In the genomic region with DNA sequence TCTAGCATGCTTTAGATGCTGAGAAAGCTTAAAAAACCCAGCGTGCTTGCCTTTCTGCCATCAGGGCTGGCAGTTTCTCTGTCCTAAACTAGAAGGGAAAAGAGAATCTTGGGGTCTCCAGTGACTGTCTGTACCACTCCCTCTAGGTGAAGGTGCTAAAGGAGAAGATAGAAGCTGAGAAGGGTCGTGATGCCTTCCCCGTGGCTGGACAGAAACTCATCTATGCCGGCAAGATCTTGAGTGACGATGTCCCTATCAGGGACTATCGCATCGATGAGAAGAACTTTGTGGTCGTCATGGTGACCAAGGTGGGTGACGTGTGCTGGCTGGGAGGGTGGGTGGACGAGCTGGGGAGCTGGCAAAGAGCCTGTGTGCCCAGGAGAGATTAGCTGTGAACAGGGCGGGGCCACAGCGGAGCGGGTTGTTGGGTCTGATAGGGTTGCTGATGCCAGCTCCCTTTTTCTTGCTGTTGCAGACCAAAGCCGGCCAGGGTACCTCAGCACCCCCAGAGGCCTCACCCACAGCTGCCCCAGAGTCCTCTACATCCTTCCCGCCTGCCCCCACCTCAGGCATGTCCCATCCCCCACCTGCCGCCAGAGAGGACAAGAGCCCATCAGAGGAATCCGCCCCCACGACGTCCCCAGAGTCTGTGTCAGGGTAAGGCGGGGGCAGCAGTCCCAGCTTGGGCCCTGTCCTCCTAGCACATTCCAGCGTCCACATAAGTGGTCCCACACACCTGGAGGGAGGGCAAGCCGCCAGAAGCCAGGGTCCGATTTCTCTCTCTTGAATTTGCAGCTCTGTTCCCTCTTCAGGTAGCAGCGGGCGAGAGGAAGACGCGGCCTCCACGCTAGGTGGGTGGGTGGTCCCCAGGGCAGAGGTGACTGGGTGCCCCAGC, we compare ENCODE assay signal across 12 cellular contexts. TPM values are rescaled to one million over a fixed set of nuclear protein-coding genes. Genes with fewer than 3 reads are reported as not detected.
DNase-seq lines count a peak whose midpoint lies in the region; ATAC-seq and TF ChIP-seq lines count a peak whose summit lies in the region.
"Had no signal": no experiment of that assay in that cellular context is flagged by ENCODE, and none has a peak within 500 bp of the region (broad histone marks: within the 10 kb centered on the region; RNA-seq: fewer than 3 reads in every experiment).

No MANE protein-coding gene starts in this region.

- H3K9me2 ChIP-seq in GM23338 (ENCODE audit: insufficient read depth): no peaks in the 10 kb centered on the region

- TF ChIP-seq POLR2A in tibial nerve (IDR thresholded peaks at IDR 0.05) (no peak), prostate gland (IDR thresholded peaks at IDR 0.05) (no peak)

- no peak for ATAC-seq in GM23338
- no peak for ATAC-seq in activated T-helper 17 cell treated with anti-CD3 and anti-CD28 coated beads, Interleukin-2, amount 50 U/mL, for 72 hours (replicated peaks)
- ATAC-seq in naive B cell (ENCODE audit: low read depth in 2 of 2): no peak
- no peak for ATAC-seq in HG03460 (IDR thresholded peaks at IDR 0.05; ENCODE audit: unreplicated experiment)
- ATAC-seq: pancreas had no signal

- H3K9me3 Mint-ChIP-seq in CD14-positive monocyte (no peaks in the 10 kb centered on the region), GM23338 (no peaks in the 10 kb centered on the region; the same call in 1 of the 3 replicates), naive B cell (peaks cover 0 to 3% (median 0%) of the 10 kb centered on the region in 7 donors)
- H3K9me3 Mint-ChIP-seq in activated T-helper 17 cell treated with anti-CD3 and anti-CD28 coated beads, Interleukin-2, amount 50 U/mL, for 72 hours: no peaks in the 10 kb centered on the region

- H3K9me3 ChIP-seq in tibial nerve (no peaks in the 10 kb centered on the region), prostate gland (no peaks in the 10 kb centered on the region)
- H3K9me3 ChIP-seq: pancreas had no signal

- no peak for TF ChIP-seq EP300 in tibial nerve (IDR thresholded peaks at IDR 0.05)

- H3K36me3 ChIP-seq in GM23338 (ENCODE audit: insufficient read depth) (peaks cover 32% of the 10 kb centered on the region), tibial nerve (peaks cover 0 to 76% (median 39%) of the 10 kb centered on the region in 3 donors), prostate gland (peaks cover 17 to 18% of the 10 kb centered on the region in 2 donors)

- TF ChIP-seq CTCF in CD14-positive monocyte (IDR thresholded peaks at IDR 0.05) (no peak), GM23338 (conservative IDR thresholded peaks at IDR 0.05; ENCODE audit: low read depth in 2 of 2) (no peak), tibial nerve (IDR thresholded peaks at IDR 0.05) (no peak), prostate gland (IDR thresholded peaks at IDR 0.05) (no peak)

- H3K27ac ChIP-seq in GM23338 (ENCODE audit: low read depth) (no peak overlapping the region), tibial nerve (no peak overlapping the region), prostate gland (no peak overlapping the region)
- H3K27ac ChIP-seq: pancreas had no signal

- H3K36me3 Mint-ChIP-seq in CD14-positive monocyte (peaks cover 56 to 72% of the 10 kb centered on the region in 2 donors), GM23338 (ENCODE audit: low read depth) (peaks cover 88% of the 10 kb centered on the region), naive B cell (peaks cover 5 to 21% of the 10 kb centered on the region in 2 donors)
- H3K36me3 Mint-ChIP-seq in activated T-helper 17 cell treated with anti-CD3 and anti-CD28 coated beads, Interleukin-2, amount 50 U/mL, for 72 hours (ENCODE audit: low read depth): peaks cover 100% of the 10 kb centered on the region

- H2AFZ ChIP-seq in GM23338: no peak overlapping the region

- peaks cover 18% of the 10 kb centered on the region for H3K4me1 ChIP-seq in GM23338 (ENCODE audit: insufficient read depth)
- H3K4me1 ChIP-seq in tibial nerve: peaks cover 0 to 50% (median 13%) of the 10 kb centered on the region in 4 donors
- H3K4me1 ChIP-seq in prostate gland (replicated peaks): peaks cover 13% of the 10 kb centered on the region

- DNase-seq in CD14-positive monocyte (ENCODE audit: low spot score) (no peak), GM23338 (ENCODE audit: low spot score) (no peak), naive B cell (no peak), KBM-7 (no peak), tibial nerve (ENCODE audit: low spot score in 2 of 2) (no peak), prostate gland (ENCODE audit: low spot score) (no peak)
- DNase-seq: NCI-H1105 had no signal

- H3K4me3 Mint-ChIP-seq in CD14-positive monocyte (no peak overlapping the region), GM23338 (peak overlapping the region; percentile 95), naive B cell (peak overlapping the region in 3 of 8 donors; percentile 22 to 68 (median 57))
- H3K4me3 Mint-ChIP-seq in activated T-helper 17 cell treated with anti-CD3 and anti-CD28 coated beads, Interleukin-2, amount 50 U/mL, for 72 hours: peak overlapping the region; percentile 97

- H3K79me2 ChIP-seq in GM23338 (replicated peaks; ENCODE audit: insufficient read depth): peaks cover 18% of the 10 kb centered on the region

- no peak overlapping the region; the same call in 1 of the 2 replicates for H3K4me2 ChIP-seq in GM23338

- in situ Hi-C loops in KBM-7 (cut with MboI; ENCODE audit: low pct_unique_long_range_greater_than_20kb, low sequenced_read_pairs): no loop called here

- H3K27me3 ChIP-seq in GM23338 (ENCODE audit: insufficient read depth): no peaks in the 10 kb centered on the region
- H3K27me3 ChIP-seq in tibial nerve: no peaks in the 10 kb centered on the region
- no peaks in the 10 kb centered on the region for H3K27me3 ChIP-seq in prostate gland (replicated peaks; ENCODE audit: insufficient read depth)
- H3K27me3 ChIP-seq: pancreas had no signal

- intact Hi-C loops in CD14-positive monocyte (cut with micrococcal nuclease): loop anchor here in 1 of 2 donors (5.0 kb wide), 1 partner anchor 204 kb away; a partner anchor contains a TSS
- intact Hi-C loops in prostate gland (cut with DNase I): no loop called here

- H3K4me1 Mint-ChIP-seq in CD14-positive monocyte (peaks cover 44% of the 10 kb centered on the region), GM23338 (peaks cover 17% of the 10 kb centered on the region), naive B cell (peaks cover 24 to 55% (median 42%) of the 10 kb centered on the region in 3 donors)
- peaks cover 14% of the 10 kb centered on the region for H3K4me1 Mint-ChIP-seq in activated T-helper 17 cell treated with anti-CD3 and anti-CD28 coated beads, Interleukin-2, amount 50 U/mL, for 72 hours

- H3K27me3 Mint-ChIP-seq in CD14-positive monocyte (ENCODE audit: low read depth in 3 of 3): no peaks in the 10 kb centered on the region
- peaks cover 28% of the 10 kb centered on the region for H3K27me3 Mint-ChIP-seq in GM23338 (ENCODE audit: insufficient read depth, low read depth, poor library complexity)
- H3K27me3 Mint-ChIP-seq in activated T-helper 17 cell treated with anti-CD3 and anti-CD28 coated beads, Interleukin-2, amount 50 U/mL, for 72 hours: no peaks in the 10 kb centered on the region
- H3K27me3 Mint-ChIP-seq in naive B cell: no peaks in the 10 kb centered on the region

- H4K20me1 ChIP-seq in GM23338 (replicated peaks; ENCODE audit: insufficient read depth): peaks cover 12% of the 10 kb centered on the region; the same call in 1 of the 2 replicates

- peak overlapping the region; percentile 15 to 84 (median 70) for H3K27ac Mint-ChIP-seq in CD14-positive monocyte
- H3K27ac Mint-ChIP-seq in GM23338: peak overlapping the region; percentile 72; the same call in 1 of the 2 replicates
- no peak overlapping the region for H3K27ac Mint-ChIP-seq in activated T-helper 17 cell treated with anti-CD3 and anti-CD28 coated beads, Interleukin-2, amount 50 U/mL, for 72 hours
- peak overlapping the region in 4 of 6 donors; percentile 49 to 98 (median 90) for H3K27ac Mint-ChIP-seq in naive B cell

- 83 to 85% methylated on average over 27 to 28 of the region's 28 CpGs for WGBS in tibial nerve, 2 donors
- 84% methylated on average over 28 of the region's 28 CpGs for WGBS in prostate gland

- H3K4me3 ChIP-seq in GM23338 (no peak overlapping the region), tibial nerve (no peak overlapping the region), prostate gland (no peak overlapping the region)

- H3F3A ChIP-seq in GM23338 (replicated peaks; ENCODE audit: low read depth): peaks cover 38% of the 10 kb centered on the region

RNA-seq across cellular contexts. Expression of a gene that starts 2.3 kb away (rescaled TPM):
- polyA plus RNA-seq in CD14-positive monocyte (10 to 100 TPM; 45.5 to 55.3 TPM), GM23338 (2016; fragmentation: Nextera tagmentation; extraction: Ambion mirVana) (121 and 127 TPM in 2 replicates), naive B cell (ENCODE audit: low read depth in 6 of 6) (100 to 1,000 TPM in 3 of 6 donors, 10 to 100 TPM in 3; 82.9 to 119 (median 99.3) TPM)
- total RNA-seq in GM23338 (2014; rRNA removed; shearing (Covaris generic)): 67.0 and 69.7 TPM in 2 replicates
- 100 to 1,000 TPM; 129 to 156 TPM for total RNA-seq in activated T-helper 17 cell treated with anti-CD3 and anti-CD28 coated beads, Interleukin-2, amount 50 U/mL, for 72 hours
- total RNA-seq in tibial nerve (100 to 1,000 TPM in 3 of 4 donors, 10 to 100 TPM in 1; 89.2 to 111 (median 108) TPM), prostate gland (100 to 1,000 TPM; 113 to 145 TPM)

RNA-seq across cellular contexts. Expression of a gene that starts 9.1 kb away (rescaled TPM):
- 10 to 100 TPM; 31.6 to 42.4 TPM for polyA plus RNA-seq in CD14-positive monocyte
- 46.5 and 63.9 TPM in 2 replicates for total RNA-seq in GM23338 (2014; rRNA removed; shearing (Covaris generic))
- polyA plus RNA-seq in GM23338 (2016; fragmentation: Nextera tagmentation; extraction: Ambion mirVana): 255 and 290 TPM in 2 replicates
- total RNA-seq in activated T-helper 17 cell treated with anti-CD3 and anti-CD28 coated beads, Interleukin-2, amount 50 U/mL, for 72 hours: 10 to 100 TPM; 17.0 to 27.9 TPM
- 10 to 100 TPM; 49.4 to 65.9 (median 52.7) TPM for polyA plus RNA-seq in naive B cell (ENCODE audit: low read depth in 6 of 6)
- 10 to 100 TPM; 41.4 to 68.8 (median 53.5) TPM for total RNA-seq in tibial nerve
- 10 to 100 TPM; 29.9 to 58.7 TPM for total RNA-seq in prostate gland

RNA-seq across cellular contexts. Expression of a gene that starts 9.5 kb away (rescaled TPM):
- 100 to 1,000 TPM; 109 to 133 TPM for polyA plus RNA-seq in CD14-positive monocyte
- 724 and 760 TPM in 2 replicates for total RNA-seq in GM23338 (2014; rRNA removed; shearing (Covaris generic))
- polyA plus RNA-seq in GM23338 (2016; fragmentation: Nextera tagmentation; extraction: Ambion mirVana): 1,131 and 1,182 TPM in 2 replicates
- total RNA-seq in activated T-helper 17 cell treated with anti-CD3 and anti-CD28 coated beads, Interleukin-2, amount 50 U/mL, for 72 hours: 100 to 1,000 TPM; 502 to 770 TPM
- polyA plus RNA-seq in naive B cell (ENCODE audit: low read depth in 6 of 6): 100 to 1,000 TPM in 5 of 6 donors, 10 to 100 TPM in 1; 97.4 to 189 (median 155) TPM
- total RNA-seq in tibial nerve: 100 to 1,000 TPM; 173 to 398 (median 313) TPM
- total RNA-seq in prostate gland: 100 to 1,000 TPM; 532 to 980 TPM

RNA-seq across cellular contexts. Expression of a gene that starts 14.4 kb away (rescaled TPM):
- polyA plus RNA-seq in CD14-positive monocyte: 10 to 100 TPM; 47.9 to 49.2 TPM
- total RNA-seq in GM23338 (2014; rRNA removed; shearing (Covaris generic)): 74.7 and 83.5 TPM in 2 replicates
- 86.4 and 86.5 TPM in 2 replicates for polyA plus RNA-seq in GM23338 (2016; fragmentation: Nextera tagmentation; extraction: Ambion mirVana)
- total RNA-seq in activated T-helper 17 cell treated with anti-CD3 and anti-CD28 coated beads, Interleukin-2, amount 50 U/mL, for 72 hours: 100 to 1,000 TPM in 1 of 2 donors, 10 to 100 TPM in 1; 87.9 to 130 TPM
- 10 to 100 TPM; 33.8 to 63.0 (median 44.0) TPM for polyA plus RNA-seq in naive B cell (ENCODE audit: low read depth in 6 of 6)
- 10 to 100 TPM; 22.7 to 44.7 (median 32.2) TPM for total RNA-seq in tibial nerve
- 10 to 100 TPM; 54.8 to 65.0 TPM for total RNA-seq in prostate gland

RNA-seq across cellular contexts. Expression of a gene that starts 21.4 kb away (rescaled TPM):
- polyA plus RNA-seq in CD14-positive monocyte (not detected), GM23338 (2016; fragmentation: Nextera tagmentation; extraction: Ambion mirVana) (0.10 and 0.18 TPM in 2 replicates), naive B cell (ENCODE audit: low read depth in 6 of 6) (not detected)
- 0.28 TPM in 1 of 2 replicates, not detected in the other for total RNA-seq in GM23338 (2014; rRNA removed; shearing (Covaris generic))
- total RNA-seq in activated T-helper 17 cell treated with anti-CD3 and anti-CD28 coated beads, Interleukin-2, amount 50 U/mL, for 72 hours: under 1 TPM; 0.30 to 0.40 TPM
- total RNA-seq in tibial nerve (not detected), prostate gland (1 to 10 TPM in 1 of 2 donors, not detected in 1; 1.8 TPM)
- total RNA-seq: aorta, ureter had no signal

Comparison
In these comparisons a context has a peak if more than half of its experiments do, and no peak if none do; other contexts are left out.
1. H3K4me3 Mint-ChIP-seq: peak in GM23338 (single experiment) and activated T-helper 17 cell treated with anti-CD3 and anti-CD28 coated beads, Interleukin-2, amount 50 U/mL, for 72 hours (single experiment); none in CD14-positive monocyte (0 of 2).